Comparison of ENCODE assay signal across 1 cellular context in genomic region chr3:48088749-48089466, GRCh38.
A peak's percentile ranks its signal among the peaks of the same experiment; 100 is the strongest.
TF ChIP-seq lines count a peak whose summit lies in the region.

No MANE protein-coding gene starts in this region.

TF ChIP-seq in HepG2, 621 proteins besides CTCF, POLR2A, EP300 and RAD21 (continued from another document and continues in another):
- TF ChIP-seq ZNF646 (CRISPR knock-in tag; IDR thresholded peaks at IDR 0.05), result peak; percentile 42; the same call in 1 of the 2 replicates
- no peak; the same call in 1 of the 2 replicates for TF ChIP-seq ZNF225 (CRISPR knock-in tag; IDR thresholded peaks at IDR 0.05)
- TF ChIP-seq U2AF2 (IDR thresholded peaks at IDR 0.05; ENCODE audit: low read depth, low read length), result no peak
- 0 out of 2 replicates have a peak, but pooled peaks have one; percentile 56 for TF ChIP-seq ZSCAN21 (CRISPR knock-in tag; IDR thresholded peaks at IDR 0.05; ENCODE audit: borderline replicate concordance)
- TF ChIP-seq NR2C2 (CRISPR knock-in tag; IDR thresholded peaks at IDR 0.05; ENCODE audit: borderline replicate concordance), result peak; percentile 25; the same call in 1 of the 2 replicates
- TF ChIP-seq MAZ (IDR thresholded peaks at IDR 0.05; ENCODE audit: borderline replicate concordance, low read depth, low read length), result peak; percentile 78; the same call in 1 of the 2 replicates
- peak; percentile 91 for TF ChIP-seq MAZ (CRISPR knock-in tag; IDR thresholded peaks at IDR 0.05; ENCODE audit: low read depth)
- peak; percentile 65 for TF ChIP-seq ZNF792 (CRISPR knock-in tag; IDR thresholded peaks at IDR 0.05)
- TF ChIP-seq MBD4 (IDR thresholded peaks at IDR 0.05; ENCODE audit: borderline replicate concordance, low read length), result no peak
- no peak for TF ChIP-seq ZSCAN30 (CRISPR knock-in tag; IDR thresholded peaks at IDR 0.05)
- peak; percentile 91 for TF ChIP-seq ZNF546 (CRISPR knock-in tag; conservative IDR thresholded peaks at IDR 0.05)
- TF ChIP-seq AKNA (CRISPR knock-in tag; IDR thresholded peaks at IDR 0.05; ENCODE audit: borderline replicate concordance), result no peak
- TF ChIP-seq PCBP1 (IDR thresholded peaks at IDR 0.05; ENCODE audit: borderline replicate concordance, low read depth, low read length), result no peak
- TF ChIP-seq CBX2 (IDR thresholded peaks at IDR 0.05; ENCODE audit: low read depth, low read length), result no peak
- no peak for TF ChIP-seq CBX2 (CRISPR knock-in tag; IDR thresholded peaks at IDR 0.05; ENCODE audit: low read depth)
- peak; percentile 58; the same call in 1 of the 2 replicates for TF ChIP-seq KAT7 (CRISPR knock-in tag; IDR thresholded peaks at IDR 0.05; ENCODE audit: borderline replicate concordance)
- TF ChIP-seq FUBP1 (CRISPR knock-in tag; IDR thresholded peaks at IDR 0.05; ENCODE audit: borderline replicate concordance), result no peak
- TF ChIP-seq ZNF598 (CRISPR knock-in tag; IDR thresholded peaks at IDR 0.05; ENCODE audit: borderline replicate concordance), result no peak; the same call in 1 of the 2 replicates
- no peak for TF ChIP-seq GTF3A (CRISPR knock-in tag; conservative IDR thresholded peaks at IDR 0.05)
- no peak for TF ChIP-seq ZNF841 (CRISPR knock-in tag; IDR thresholded peaks at IDR 0.05; ENCODE audit: borderline replicate concordance)
- TF ChIP-seq ZNF180 (CRISPR knock-in tag; IDR thresholded peaks at IDR 0.05; ENCODE audit: borderline replicate concordance, low read depth), result no peak
- no peak for TF ChIP-seq PBX2 (CRISPR knock-in tag; IDR thresholded peaks at IDR 0.05)
- TF ChIP-seq SRSF9 (IDR thresholded peaks at IDR 0.05; ENCODE audit: borderline replicate concordance, insufficient read depth, low read depth, low read length, poor library complexity, severe bottlenecking), result no peak
- no peak for TF ChIP-seq MAFK (conservative IDR thresholded peaks at IDR 0.05 in 1 of 2, IDR thresholded peaks at IDR 0.05 in 1 of 2; ENCODE audit: low read length in 2 of 2)
- no peak for TF ChIP-seq TCF12 (IDR thresholded peaks at IDR 0.05)
- 0 out of 2 replicates have a peak, but pooled peaks have one; percentile 30 for TF ChIP-seq TCF12 (CRISPR knock-in tag; IDR thresholded peaks at IDR 0.05)
- TF ChIP-seq ELF1 (CRISPR knock-in tag; IDR thresholded peaks at IDR 0.05), result peak; percentile 28
- TF ChIP-seq SATB2 (CRISPR knock-in tag; IDR thresholded peaks at IDR 0.05), result peak; percentile 50; the same call in 1 of the 2 replicates
- no peak for TF ChIP-seq LCORL (IDR thresholded peaks at IDR 0.05)
- TF ChIP-seq LCORL (CRISPR knock-in tag; IDR thresholded peaks at IDR 0.05), result peak; percentile 74
- TF ChIP-seq ZBTB33 (CRISPR knock-in tag; IDR thresholded peaks at IDR 0.05), result 0 out of 2 replicates have a peak, but pooled peaks have one; percentile 23
- TF ChIP-seq SYNCRIP (IDR thresholded peaks at IDR 0.05; ENCODE audit: insufficient read depth, low read depth, low read length), result no peak
- 0 out of 2 replicates have a peak, but pooled peaks have one; percentile 37 for TF ChIP-seq ZFP82 (CRISPR knock-in tag; IDR thresholded peaks at IDR 0.05; ENCODE audit: borderline replicate concordance)
- TF ChIP-seq ZNF782 (CRISPR knock-in tag; IDR thresholded peaks at IDR 0.05; ENCODE audit: borderline replicate concordance), result peak; percentile 77
- peak; percentile 78 for TF ChIP-seq RBM39 (IDR thresholded peaks at IDR 0.05; ENCODE audit: low read depth, low read length, poor library complexity, severe bottlenecking)
- peak; percentile 81 for TF ChIP-seq ZNF430 (CRISPR knock-in tag; IDR thresholded peaks at IDR 0.05)
- no peak for TF ChIP-seq KAT2B (IDR thresholded peaks at IDR 0.05; ENCODE audit: borderline replicate concordance, low read depth, low read length)
- no peak for TF ChIP-seq ZNF317 (CRISPR knock-in tag; IDR thresholded peaks at IDR 0.05)
- no peak for TF ChIP-seq ZNF7 (CRISPR knock-in tag; IDR thresholded peaks at IDR 0.05)
- TF ChIP-seq ZNF670 (CRISPR knock-in tag; IDR thresholded peaks at IDR 0.05; ENCODE audit: borderline replicate concordance), result peak; percentile 84; the same call in 1 of the 2 replicates
- peak; percentile 90 for TF ChIP-seq ZNF501 (CRISPR knock-in tag; IDR thresholded peaks at IDR 0.05)
- no peak for TF ChIP-seq SMC3 (IDR thresholded peaks at IDR 0.05; ENCODE audit: low read length)
